8 cellular contexts compared by ENCODE assay signal in genomic region chr1:166838766-166839599, GRCh38. TPM values are rescaled to one million over a fixed set of nuclear protein-coding genes. Genes with fewer than 3 reads are reported as not detected.
A peak's percentile ranks its signal among the peaks of the same experiment; 100 is the strongest.
DNase-seq lines count a peak whose midpoint lies in the region; ATAC-seq and TF ChIP-seq lines count a peak whose summit lies in the region.

Gene POGK, plus strand, starts transcription at chr1:166839475. Its CDS starts 1,482 bp downstream, at chr1:166840957.

- DNase-seq in NCI-H524 treated with DMSO at 0.1 percent for 48 hours (lab: John Stamatoyannopoulos, UW) (peak; percentile 14), coronary artery (ENCODE audit: low spot score) (peak; percentile 94), left kidney (ENCODE audit: low read depth, low spot score) (peak; percentile 98)
- peak; percentile 85 for DNase-seq in activated CD4-positive, alpha-beta T cell treated with anti-CD3 and anti-CD28 coated beads, Interleukin-2, amount 10 ng/mL, durations not matched to agents 7 days and 5 days
- DNase-seq in stimulated activated CD4-positive, alpha-beta T cell treated with anti-CD3 and anti-CD28 coated beads, Interleukin-1b, Interleukin-23, amount 100 ng/mL, for 48 hours: peak; percentile 87

- peak within 1 kb of the TSS; percentile 81 for H3K4me3 Mint-ChIP-seq in activated CD4-positive, alpha-beta T cell treated with anti-CD3 and anti-CD28 coated beads, Interleukin-2, amount 10 ng/mL, durations not matched to agents 7 days and 5 days

- TF ChIP-seq CTCF in coronary artery (IDR thresholded peaks at IDR 0.05): no peak

- CTCF ChIA-PET in activated CD4-positive, alpha-beta T cell treated with anti-CD3 and anti-CD28 coated beads, Interleukin-2, amount 10 ng/mL, durations not matched to agents 7 days and 5 days (lab: Charles Lee): interaction anchor here (0.9 to 1.3 kb wide), 2 partner anchors 10 to 71 kb away, joined by 3 to 4 read pairs; no protein-coding TSS in a partner anchor

- peaks cover 45% of the 10 kb centered on the region for H3K4me1 Mint-ChIP-seq in activated CD4-positive, alpha-beta T cell treated with anti-CD3 and anti-CD28 coated beads, Interleukin-2, amount 10 ng/mL, durations not matched to agents 7 days and 5 days

- H3K4me1 ChIP-seq in BLaER1: peaks cover 29% of the 10 kb centered on the region

- H4K20me1 ChIP-seq in BLaER1: peaks cover 37% of the 10 kb centered on the region

- no peaks in the 10 kb centered on the region for H3K27me3 Mint-ChIP-seq in activated CD4-positive, alpha-beta T cell treated with anti-CD3 and anti-CD28 coated beads, Interleukin-2, amount 10 ng/mL, durations not matched to agents 7 days and 5 days

- H3K27ac ChIP-seq in BLaER1 (peak within 1 kb of the TSS; percentile 92), coronary artery (peak within 1 kb of the TSS; percentile 80 to 98)

- peak; percentile 99 for ATAC-seq in GM19324 (IDR thresholded peaks at IDR 0.05; ENCODE audit: low FRiP score, unreplicated experiment)
- peak; percentile 96 for ATAC-seq in HG03460 (IDR thresholded peaks at IDR 0.05; ENCODE audit: unreplicated experiment)

- no peaks in the 10 kb centered on the region for H3K27me3 ChIP-seq in BLaER1

- peaks cover 36% of the 10 kb centered on the region for H3K36me3 Mint-ChIP-seq in activated CD4-positive, alpha-beta T cell treated with anti-CD3 and anti-CD28 coated beads, Interleukin-2, amount 10 ng/mL, durations not matched to agents 7 days and 5 days (ENCODE audit: low read depth)

- H3K9me3 ChIP-seq in BLaER1: no peaks in the 10 kb centered on the region

- H3K4me2 ChIP-seq in BLaER1: peak within 1 kb of the TSS; percentile 91

- no peaks in the 10 kb centered on the region for H3K9me3 Mint-ChIP-seq in activated CD4-positive, alpha-beta T cell treated with anti-CD3 and anti-CD28 coated beads, Interleukin-2, amount 10 ng/mL, durations not matched to agents 7 days and 5 days

- peaks cover 34% of the 10 kb centered on the region for H3K36me3 ChIP-seq in BLaER1

- POLR2A ChIA-PET in activated CD4-positive, alpha-beta T cell treated with anti-CD3 and anti-CD28 coated beads, Interleukin-2, amount 10 ng/mL, durations not matched to agents 7 days and 5 days (lab: Charles Lee): interaction anchor here (1.3 kb wide), 1 partner anchor 381 kb away, joined by 4 read pairs; the partner anchor contains the start of gene POU2F1

- peak within 1 kb of the TSS; percentile 90 for H3K9ac ChIP-seq in BLaER1

- peak within 1 kb of the TSS; percentile 94 for H3K27ac Mint-ChIP-seq in activated CD4-positive, alpha-beta T cell treated with anti-CD3 and anti-CD28 coated beads, Interleukin-2, amount 10 ng/mL, durations not matched to agents 7 days and 5 days

- H3K4me3 ChIP-seq in BLaER1 (peak within 1 kb of the TSS; percentile 80), coronary artery (peak within 1 kb of the TSS; percentile 95)

RNA-seq across cellular contexts. Expression of gene POGK, which starts in this region (rescaled TPM):
- total RNA-seq in activated CD4-positive, alpha-beta T cell treated with anti-CD3 and anti-CD28 coated beads, Interleukin-2, amount 10 ng/mL, durations not matched to agents 7 days and 5 days: 10 to 100 TPM; 37.3 to 38.0 TPM

Comparison
In these comparisons a context has a peak if more than half of its experiments do, and no peak if none do; other contexts are left out.
1. Peak in every context shown above with its lines: DNase-seq, ATAC-seq, H3K4me3 ChIP-seq and H3K27ac ChIP-seq.
2. DNase-seq: peak in every context shown above with its lines; median percentile 98 in left kidney; 94 in coronary artery; 87 in stimulated activated CD4-positive, alpha-beta T cell treated with anti-CD3 and anti-CD28 coated beads, Interleukin-1b, Interleukin-23, amount 100 ng/mL, for 48 hours; 85 in activated CD4-positive, alpha-beta T cell treated with anti-CD3 and anti-CD28 coated beads, Interleukin-2, amount 10 ng/mL, durations not matched to agents 7 days and 5 days; 14 in NCI-H524 treated with DMSO at 0.1 percent for 48 hours.